ENCODE assay signal across 1 cellular context in the genomic region with DNA sequence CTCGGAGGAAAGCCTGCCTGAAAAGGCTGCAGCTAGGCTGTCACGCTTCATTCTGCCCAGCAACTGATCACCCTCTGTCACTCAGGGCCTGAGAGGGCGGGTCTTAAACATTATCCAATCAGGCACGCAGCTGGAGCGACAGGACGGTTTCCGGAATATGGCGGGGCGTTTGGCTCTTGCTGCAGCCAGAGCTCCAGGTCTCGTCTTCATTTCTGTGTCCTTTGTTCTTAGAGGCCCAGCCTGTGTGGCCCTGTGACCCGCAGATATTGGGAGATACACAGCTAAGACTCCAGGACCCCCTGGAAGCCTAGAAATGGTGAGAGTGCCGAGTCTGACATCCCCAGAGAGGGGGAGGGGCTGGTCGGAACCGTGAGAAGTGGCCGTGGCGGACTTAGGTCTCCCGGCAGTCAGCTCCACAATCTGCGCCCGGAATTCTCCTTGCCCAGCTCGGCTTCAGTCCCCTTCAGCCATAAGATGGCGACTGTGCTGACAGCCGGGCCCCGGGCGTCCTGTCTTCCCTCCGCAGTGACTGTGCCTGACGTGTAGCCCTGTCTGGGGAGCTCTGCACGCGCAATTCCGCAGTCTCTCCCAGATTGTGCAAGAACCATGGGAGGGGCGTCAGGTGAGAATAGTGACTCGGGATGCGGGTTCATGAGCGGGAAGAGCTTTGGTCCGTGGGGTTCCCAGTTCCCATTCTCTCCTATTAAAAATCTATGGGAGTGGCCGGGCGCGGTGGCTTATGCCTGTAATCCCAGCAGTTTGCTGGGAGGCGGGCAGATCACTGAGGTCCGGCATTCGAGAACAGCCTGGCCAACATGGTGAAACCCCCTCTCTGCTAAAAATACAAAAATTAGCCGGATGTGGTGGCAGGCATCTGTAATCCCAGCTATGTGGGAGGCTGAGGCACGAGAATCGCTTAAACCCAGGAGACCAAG.
TF ChIP-seq lines count a peak whose summit lies in the region.

A gene (plus strand): TSS at position 144 of the 935 bp plus-strand sequence. CDS start 170 bp downstream, at position 314.

TF ChIP-seq in HepG2, 621 proteins besides CTCF, POLR2A, EP300 and RAD21 (continued from another document and continues in another):
- TF ChIP-seq ZNF382 (CRISPR knock-in tag; IDR thresholded peaks at IDR 0.05; ENCODE audit: borderline replicate concordance) (no peak), MXI1 (IDR thresholded peaks at IDR 0.05; ENCODE audit: borderline replicate concordance, low read depth, low read length) (0 out of 3 replicates have a peak, but pooled peaks have one; percentile 10), ISX (CRISPR knock-in tag; conservative IDR thresholded peaks at IDR 0.05) (no peak), ZNF883 (CRISPR knock-in tag; IDR thresholded peaks at IDR 0.05; ENCODE audit: not compliant biosample characterization) (peak; percentile 38), CEBPB (IDR thresholded peaks at IDR 0.05; ENCODE audit: borderline replicate concordance, low read depth, low read length) (peak; percentile 84), GATA4 (IDR thresholded peaks at IDR 0.05; ENCODE audit: borderline replicate concordance, low read depth) (no peak), RFXANK (CRISPR knock-in tag; IDR thresholded peaks at IDR 0.05) (peak; percentile 98), ZNF577 (CRISPR knock-in tag; IDR thresholded peaks at IDR 0.05; ENCODE audit: borderline replicate concordance, low read depth) (no peak), ZNF263 (CRISPR knock-in tag; IDR thresholded peaks at IDR 0.05) (no peak), ZFAT (CRISPR knock-in tag; conservative IDR thresholded peaks at IDR 0.05) (no peak), PHF20 (CRISPR knock-in tag; IDR thresholded peaks at IDR 0.05) (peak; percentile 66), ZNF629 (CRISPR knock-in tag; conservative IDR thresholded peaks at IDR 0.05) (no peak), ATF7-NPFF (CRISPR knock-in tag; IDR thresholded peaks at IDR 0.05; ENCODE audit: low read depth) (no peak), HIVEP1 (CRISPR knock-in tag; IDR thresholded peaks at IDR 0.05) (no peak), KDM2A (CRISPR knock-in tag; IDR thresholded peaks at IDR 0.05; ENCODE audit: borderline replicate concordance, low read depth) (peak; percentile 50; the same call in 1 of the 2 replicates), RBFOX2 (IDR thresholded peaks at IDR 0.05; ENCODE audit: low read depth, low read length) (peak; percentile 60; the same call in 1 of the 2 replicates), ZNF670 (CRISPR knock-in tag; IDR thresholded peaks at IDR 0.05; ENCODE audit: borderline replicate concordance) (no peak), KAT8 (CRISPR knock-in tag; IDR thresholded peaks at IDR 0.05) (0 out of 2 replicates have a peak, but pooled peaks have one; percentile 50), GABPB1 (CRISPR knock-in tag; IDR thresholded peaks at IDR 0.05) (peak; percentile 73), NR2C2 (CRISPR knock-in tag; IDR thresholded peaks at IDR 0.05; ENCODE audit: borderline replicate concordance) (no peak), NFYB (CRISPR knock-in tag; IDR thresholded peaks at IDR 0.05) (peak; percentile 70), ZNF546 (CRISPR knock-in tag; conservative IDR thresholded peaks at IDR 0.05) (no peak), ZNF790 (CRISPR knock-in tag; IDR thresholded peaks at IDR 0.05; ENCODE audit: borderline replicate concordance) (no peak), PHF8 (CRISPR knock-in tag; IDR thresholded peaks at IDR 0.05) (peak; percentile 55; the same call in 1 of the 2 replicates), NFIB (CRISPR knock-in tag; IDR thresholded peaks at IDR 0.05; ENCODE audit: borderline replicate concordance) (no peak), RXRA (CRISPR knock-in tag; IDR thresholded peaks at IDR 0.05) (no peak), ZNF235 (CRISPR knock-in tag; IDR thresholded peaks at IDR 0.05; ENCODE audit: borderline replicate concordance) (no peak), ZNF768 (CRISPR knock-in tag; IDR thresholded peaks at IDR 0.05) (0 out of 2 replicates have a peak, but pooled peaks have one; percentile 24), GATAD1 (CRISPR knock-in tag; IDR thresholded peaks at IDR 0.05) (peak; percentile 49; the same call in 1 of the 2 replicates), ZNF501 (CRISPR knock-in tag; IDR thresholded peaks at IDR 0.05) (peak; percentile 45; the same call in 1 of the 2 replicates), ZNF879 (CRISPR knock-in tag; IDR thresholded peaks at IDR 0.05) (no peak), ZNF772 (CRISPR knock-in tag; IDR thresholded peaks at IDR 0.05) (peak; percentile 27; the same call in 1 of the 2 replicates), MIER2 (CRISPR knock-in tag; IDR thresholded peaks at IDR 0.05) (no peak)
- TF ChIP-seq, protein P1, sequence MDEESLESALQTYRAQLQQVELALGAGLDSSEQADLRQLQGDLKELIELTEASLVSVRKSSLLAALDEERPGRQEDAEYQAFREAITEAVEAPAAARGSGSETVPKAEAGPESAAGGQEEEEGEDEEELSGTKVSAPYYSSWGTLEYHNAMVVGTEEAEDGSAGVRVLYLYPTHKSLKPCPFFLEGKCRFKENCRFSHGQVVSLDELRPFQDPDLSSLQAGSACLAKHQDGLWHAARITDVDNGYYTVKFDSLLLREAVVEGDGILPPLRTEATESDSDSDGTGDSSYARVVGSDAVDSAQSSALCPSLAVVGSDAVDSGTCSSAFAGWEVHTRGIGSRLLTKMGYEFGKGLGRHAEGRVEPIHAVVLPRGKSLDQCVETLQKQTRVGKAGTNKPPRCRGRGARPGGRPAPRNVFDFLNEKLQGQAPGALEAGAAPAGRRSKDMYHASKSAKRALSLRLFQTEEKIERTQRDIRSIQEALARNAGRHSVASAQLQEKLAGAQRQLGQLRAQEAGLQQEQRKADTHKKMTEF (CRISPR knock-in tag; IDR thresholded peaks at IDR 0.05), result peak; percentile 33; the same call in 1 of the 2 replicates
- TF ChIP-seq, protein P2, sequence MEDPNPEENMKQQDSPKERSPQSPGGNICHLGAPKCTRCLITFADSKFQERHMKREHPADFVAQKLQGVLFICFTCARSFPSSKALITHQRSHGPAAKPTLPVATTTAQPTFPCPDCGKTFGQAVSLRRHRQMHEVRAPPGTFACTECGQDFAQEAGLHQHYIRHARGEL (CRISPR knock-in tag; IDR thresholded peaks at IDR 0.05), result no peak
- TF ChIP-seq, protein P3, sequence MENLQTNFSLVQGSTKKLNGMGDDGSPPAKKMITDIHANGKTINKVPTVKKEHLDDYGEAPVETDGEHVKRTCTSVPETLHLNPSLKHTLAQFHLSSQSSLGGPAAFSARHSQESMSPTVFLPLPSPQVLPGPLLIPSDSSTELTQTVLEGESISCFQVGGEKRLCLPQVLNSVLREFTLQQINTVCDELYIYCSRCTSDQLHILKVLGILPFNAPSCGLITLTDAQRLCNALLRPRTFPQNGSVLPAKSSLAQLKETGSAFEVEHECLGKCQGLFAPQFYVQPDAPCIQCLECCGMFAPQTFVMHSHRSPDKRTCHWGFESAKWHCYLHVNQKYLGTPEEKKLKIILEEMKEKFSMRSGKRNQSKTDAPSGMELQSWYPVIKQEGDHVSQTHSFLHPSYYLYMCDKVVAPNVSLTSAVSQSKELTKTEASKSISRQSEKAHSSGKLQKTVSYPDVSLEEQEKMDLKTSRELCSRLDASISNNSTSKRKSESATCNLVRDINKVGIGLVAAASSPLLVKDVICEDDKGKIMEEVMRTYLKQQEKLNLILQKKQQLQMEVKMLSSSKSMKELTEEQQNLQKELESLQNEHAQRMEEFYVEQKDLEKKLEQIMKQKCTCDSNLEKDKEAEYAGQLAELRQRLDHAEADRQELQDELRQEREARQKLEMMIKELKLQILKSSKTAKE (CRISPR knock-in tag; IDR thresholded peaks at IDR 0.05; ENCODE audit: borderline replicate concordance), result no peak
- TF ChIP-seq, protein P4, sequence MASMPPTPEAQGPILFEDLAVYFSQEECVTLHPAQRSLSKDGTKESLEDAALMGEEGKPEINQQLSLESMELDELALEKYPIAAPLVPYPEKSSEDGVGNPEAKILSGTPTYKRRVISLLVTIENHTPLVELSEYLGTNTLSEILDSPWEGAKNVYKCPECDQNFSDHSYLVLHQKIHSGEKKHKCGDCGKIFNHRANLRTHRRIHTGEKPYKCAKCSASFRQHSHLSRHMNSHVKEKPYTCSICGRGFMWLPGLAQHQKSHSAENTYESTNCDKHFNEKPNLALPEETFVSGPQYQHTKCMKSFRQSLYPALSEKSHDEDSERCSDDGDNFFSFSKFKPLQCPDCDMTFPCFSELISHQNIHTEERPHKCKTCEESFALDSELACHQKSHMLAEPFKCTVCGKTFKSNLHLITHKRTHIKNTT (CRISPR knock-in tag; IDR thresholded peaks at IDR 0.05), result no peak
- TF ChIP-seq, protein P5, sequence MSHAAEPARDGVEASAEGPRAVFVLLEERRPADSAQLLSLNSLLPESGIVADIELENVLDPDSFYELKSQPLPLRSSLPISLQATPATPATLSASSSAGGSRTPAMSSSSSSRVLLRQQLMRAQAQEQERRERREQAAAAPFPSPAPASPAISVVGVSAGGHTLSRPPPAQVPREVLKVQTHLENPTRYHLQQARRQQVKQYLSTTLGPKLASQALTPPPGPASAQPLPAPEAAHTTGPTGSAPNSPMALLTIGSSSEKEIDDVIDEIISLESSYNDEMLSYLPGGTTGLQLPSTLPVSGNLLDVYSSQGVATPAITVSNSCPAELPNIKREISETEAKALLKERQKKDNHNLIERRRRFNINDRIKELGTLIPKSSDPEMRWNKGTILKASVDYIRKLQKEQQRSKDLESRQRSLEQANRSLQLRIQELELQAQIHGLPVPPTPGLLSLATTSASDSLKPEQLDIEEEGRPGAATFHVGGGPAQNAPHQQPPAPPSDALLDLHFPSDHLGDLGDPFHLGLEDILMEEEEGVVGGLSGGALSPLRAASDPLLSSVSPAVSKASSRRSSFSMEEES (CRISPR knock-in tag; IDR thresholded peaks at IDR 0.05), result no peak
- TF ChIP-seq, protein P6, sequence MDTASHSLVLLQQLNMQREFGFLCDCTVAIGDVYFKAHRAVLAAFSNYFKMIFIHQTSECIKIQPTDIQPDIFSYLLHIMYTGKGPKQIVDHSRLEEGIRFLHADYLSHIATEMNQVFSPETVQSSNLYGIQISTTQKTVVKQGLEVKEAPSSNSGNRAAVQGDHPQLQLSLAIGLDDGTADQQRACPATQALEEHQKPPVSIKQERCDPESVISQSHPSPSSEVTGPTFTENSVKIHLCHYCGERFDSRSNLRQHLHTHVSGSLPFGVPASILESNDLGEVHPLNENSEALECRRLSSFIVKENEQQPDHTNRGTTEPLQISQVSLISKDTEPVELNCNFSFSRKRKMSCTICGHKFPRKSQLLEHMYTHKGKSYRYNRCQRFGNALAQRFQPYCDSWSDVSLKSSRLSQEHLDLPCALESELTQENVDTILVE (CRISPR knock-in tag; IDR thresholded peaks at IDR 0.05), result no peak
- TF ChIP-seq, protein P7, sequence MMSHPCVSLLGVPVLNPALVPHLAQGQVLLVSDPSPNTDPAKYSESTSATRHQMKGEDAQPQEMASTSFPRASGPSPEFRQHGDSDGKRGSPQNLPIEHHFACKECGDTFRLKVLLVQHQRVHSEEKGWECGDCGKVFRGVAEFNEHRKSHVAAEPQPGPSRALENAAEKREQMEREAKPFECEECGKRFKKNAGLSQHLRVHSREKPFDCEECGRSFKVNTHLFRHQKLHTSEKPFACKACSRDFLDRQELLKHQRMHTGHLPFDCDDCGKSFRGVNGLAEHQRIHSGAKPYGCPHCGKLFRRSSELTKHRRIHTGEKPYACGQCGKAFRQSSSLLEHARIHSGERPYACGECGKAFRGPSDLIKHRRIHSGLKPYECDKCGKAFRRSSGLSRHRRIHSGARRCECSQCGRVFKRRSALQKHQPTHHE (CRISPR knock-in tag; IDR thresholded peaks at IDR 0.05; ENCODE audit: borderline replicate concordance), result 0 out of 2 replicates have a peak, but pooled peaks have one; percentile 38
- TF ChIP-seq, protein P8, sequence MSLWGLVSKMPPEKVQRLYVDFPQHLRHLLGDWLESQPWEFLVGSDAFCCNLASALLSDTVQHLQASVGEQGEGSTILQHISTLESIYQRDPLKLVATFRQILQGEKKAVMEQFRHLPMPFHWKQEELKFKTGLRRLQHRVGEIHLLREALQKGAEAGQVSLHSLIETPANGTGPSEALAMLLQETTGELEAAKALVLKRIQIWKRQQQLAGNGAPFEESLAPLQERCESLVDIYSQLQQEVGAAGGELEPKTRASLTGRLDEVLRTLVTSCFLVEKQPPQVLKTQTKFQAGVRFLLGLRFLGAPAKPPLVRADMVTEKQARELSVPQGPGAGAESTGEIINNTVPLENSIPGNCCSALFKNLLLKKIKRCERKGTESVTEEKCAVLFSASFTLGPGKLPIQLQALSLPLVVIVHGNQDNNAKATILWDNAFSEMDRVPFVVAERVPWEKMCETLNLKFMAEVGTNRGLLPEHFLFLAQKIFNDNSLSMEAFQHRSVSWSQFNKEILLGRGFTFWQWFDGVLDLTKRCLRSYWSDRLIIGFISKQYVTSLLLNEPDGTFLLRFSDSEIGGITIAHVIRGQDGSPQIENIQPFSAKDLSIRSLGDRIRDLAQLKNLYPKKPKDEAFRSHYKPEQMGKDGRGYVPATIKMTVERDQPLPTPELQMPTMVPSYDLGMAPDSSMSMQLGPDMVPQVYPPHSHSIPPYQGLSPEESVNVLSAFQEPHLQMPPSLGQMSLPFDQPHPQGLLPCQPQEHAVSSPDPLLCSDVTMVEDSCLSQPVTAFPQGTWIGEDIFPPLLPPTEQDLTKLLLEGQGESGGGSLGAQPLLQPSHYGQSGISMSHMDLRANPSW (CRISPR knock-in tag; IDR thresholded peaks at IDR 0.05; ENCODE audit: borderline replicate concordance), result no peak
- TF ChIP-seq, protein P9, sequence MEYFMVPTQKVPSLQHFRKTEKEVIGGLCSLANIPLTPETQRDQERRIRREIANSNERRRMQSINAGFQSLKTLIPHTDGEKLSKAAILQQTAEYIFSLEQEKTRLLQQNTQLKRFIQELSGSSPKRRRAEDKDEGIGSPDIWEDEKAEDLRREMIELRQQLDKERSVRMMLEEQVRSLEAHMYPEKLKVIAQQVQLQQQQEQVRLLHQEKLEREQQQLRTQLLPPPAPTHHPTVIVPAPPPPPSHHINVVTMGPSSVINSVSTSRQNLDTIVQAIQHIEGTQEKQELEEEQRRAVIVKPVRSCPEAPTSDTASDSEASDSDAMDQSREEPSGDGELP (IDR thresholded peaks at IDR 0.05; ENCODE audit: borderline replicate concordance, low read depth), result 0 out of 2 replicates have a peak, but pooled peaks have one; percentile 15
